ENCODE assay signal across 1 cellular context in the genomic region with DNA sequence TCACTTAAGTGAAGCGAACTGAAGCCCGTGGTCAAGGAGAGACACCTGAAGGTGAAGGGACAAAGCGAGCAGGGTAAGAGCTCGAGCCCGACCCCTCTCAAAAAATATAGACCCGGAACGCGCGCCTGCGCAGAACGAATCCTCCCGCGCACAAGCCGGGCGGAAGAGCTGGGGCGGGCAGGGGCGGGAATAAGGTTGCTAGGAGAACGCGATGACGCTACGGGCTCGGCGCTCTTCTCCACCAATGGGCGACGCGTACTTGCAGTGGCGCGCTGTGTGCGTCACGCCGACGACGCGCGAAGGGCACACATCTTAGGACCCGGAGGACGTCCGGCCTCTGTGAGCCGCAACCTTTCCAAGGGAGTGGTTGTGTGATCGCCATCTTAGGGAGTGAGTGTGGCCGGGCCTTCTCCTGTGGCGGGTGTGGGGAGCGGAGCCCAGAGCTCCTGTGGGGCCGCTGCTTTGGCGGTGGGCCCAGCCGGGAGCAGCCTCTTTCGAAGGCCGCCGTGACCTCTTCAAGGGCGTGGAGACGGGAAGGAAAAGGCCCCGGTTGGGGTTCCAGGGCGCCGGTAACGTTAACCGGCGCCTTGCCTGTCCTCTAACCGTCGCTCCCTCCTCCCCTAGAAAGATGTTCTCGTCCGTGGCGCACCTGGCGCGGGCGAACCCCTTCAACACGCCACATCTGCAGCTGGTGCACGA.
A peak's percentile ranks its signal among the peaks of the same experiment; 100 is the strongest.
TF ChIP-seq lines count a peak whose summit lies in the region.

A gene (plus strand): TSS at position 336 of the 699 bp plus-strand sequence. CDS start 293 bp downstream, at position 629.

TF ChIP-seq in K562, 482 proteins besides CTCF, POLR2A, EP300 and RAD21 (continued from another document and continues in another):
- TF ChIP-seq, protein P1, sequence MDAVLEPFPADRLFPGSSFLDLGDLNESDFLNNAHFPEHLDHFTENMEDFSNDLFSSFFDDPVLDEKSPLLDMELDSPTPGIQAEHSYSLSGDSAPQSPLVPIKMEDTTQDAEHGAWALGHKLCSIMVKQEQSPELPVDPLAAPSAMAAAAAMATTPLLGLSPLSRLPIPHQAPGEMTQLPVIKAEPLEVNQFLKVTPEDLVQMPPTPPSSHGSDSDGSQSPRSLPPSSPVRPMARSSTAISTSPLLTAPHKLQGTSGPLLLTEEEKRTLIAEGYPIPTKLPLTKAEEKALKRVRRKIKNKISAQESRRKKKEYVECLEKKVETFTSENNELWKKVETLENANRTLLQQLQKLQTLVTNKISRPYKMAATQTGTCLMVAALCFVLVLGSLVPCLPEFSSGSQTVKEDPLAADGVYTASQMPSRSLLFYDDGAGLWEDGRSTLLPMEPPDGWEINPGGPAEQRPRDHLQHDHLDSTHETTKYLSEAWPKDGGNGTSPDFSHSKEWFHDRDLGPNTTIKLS (IDR thresholded peaks at IDR 0.05; ENCODE audit: borderline replicate concordance, low read depth), result peak; percentile 25; the same call in 1 of the 2 replicates
- TF ChIP-seq ZNF263 (CRISPR knock-in tag; IDR thresholded peaks at IDR 0.05; ENCODE audit: borderline replicate concordance), result peak; percentile 47
- no peak for TF ChIP-seq ZNF699 (CRISPR knock-in tag; IDR thresholded peaks at IDR 0.05; ENCODE audit: insufficient replicate concordance)
- TF ChIP-seq, protein P2, sequence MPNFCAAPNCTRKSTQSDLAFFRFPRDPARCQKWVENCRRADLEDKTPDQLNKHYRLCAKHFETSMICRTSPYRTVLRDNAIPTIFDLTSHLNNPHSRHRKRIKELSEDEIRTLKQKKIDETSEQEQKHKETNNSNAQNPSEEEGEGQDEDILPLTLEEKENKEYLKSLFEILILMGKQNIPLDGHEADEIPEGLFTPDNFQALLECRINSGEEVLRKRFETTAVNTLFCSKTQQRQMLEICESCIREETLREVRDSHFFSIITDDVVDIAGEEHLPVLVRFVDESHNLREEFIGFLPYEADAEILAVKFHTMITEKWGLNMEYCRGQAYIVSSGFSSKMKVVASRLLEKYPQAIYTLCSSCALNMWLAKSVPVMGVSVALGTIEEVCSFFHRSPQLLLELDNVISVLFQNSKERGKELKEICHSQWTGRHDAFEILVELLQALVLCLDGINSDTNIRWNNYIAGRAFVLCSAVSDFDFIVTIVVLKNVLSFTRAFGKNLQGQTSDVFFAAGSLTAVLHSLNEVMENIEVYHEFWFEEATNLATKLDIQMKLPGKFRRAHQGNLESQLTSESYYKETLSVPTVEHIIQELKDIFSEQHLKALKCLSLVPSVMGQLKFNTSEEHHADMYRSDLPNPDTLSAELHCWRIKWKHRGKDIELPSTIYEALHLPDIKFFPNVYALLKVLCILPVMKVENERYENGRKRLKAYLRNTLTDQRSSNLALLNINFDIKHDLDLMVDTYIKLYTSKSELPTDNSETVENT (CRISPR knock-in tag; IDR thresholded peaks at IDR 0.05), result peak; percentile 52; the same call in 1 of the 2 replicates
- TF ChIP-seq, protein P3, sequence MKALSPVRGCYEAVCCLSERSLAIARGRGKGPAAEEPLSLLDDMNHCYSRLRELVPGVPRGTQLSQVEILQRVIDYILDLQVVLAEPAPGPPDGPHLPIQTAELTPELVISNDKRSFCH (CRISPR knock-in tag; IDR thresholded peaks at IDR 0.05), result no peak
- TF ChIP-seq, protein P3 (tag; IDR thresholded peaks at IDR 0.05), result no peak
- TF ChIP-seq LEF1 (IDR thresholded peaks at IDR 0.05), result no peak
- TF ChIP-seq, protein P4, sequence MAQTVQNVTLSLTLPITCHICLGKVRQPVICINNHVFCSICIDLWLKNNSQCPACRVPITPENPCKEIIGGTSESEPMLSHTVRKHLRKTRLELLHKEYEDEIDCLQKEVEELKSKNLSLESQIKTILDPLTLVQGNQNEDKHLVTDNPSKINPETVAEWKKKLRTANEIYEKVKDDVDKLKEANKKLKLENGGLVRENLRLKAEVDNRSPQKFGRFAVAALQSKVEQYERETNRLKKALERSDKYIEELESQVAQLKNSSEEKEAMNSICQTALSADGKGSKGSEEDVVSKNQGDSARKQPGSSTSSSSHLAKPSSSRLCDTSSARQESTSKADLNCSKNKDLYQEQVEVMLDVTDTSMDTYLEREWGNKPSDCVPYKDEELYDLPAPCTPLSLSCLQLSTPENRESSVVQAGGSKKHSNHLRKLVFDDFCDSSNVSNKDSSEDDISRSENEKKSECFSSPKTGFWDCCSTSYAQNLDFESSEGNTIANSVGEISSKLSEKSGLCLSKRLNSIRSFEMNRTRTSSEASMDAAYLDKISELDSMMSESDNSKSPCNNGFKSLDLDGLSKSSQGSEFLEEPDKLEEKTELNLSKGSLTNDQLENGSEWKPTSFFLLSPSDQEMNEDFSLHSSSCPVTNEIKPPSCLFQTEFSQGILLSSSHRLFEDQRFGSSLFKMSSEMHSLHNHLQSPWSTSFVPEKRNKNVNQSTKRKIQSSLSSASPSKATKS (CRISPR knock-in tag; IDR thresholded peaks at IDR 0.05), result no peak
- TF ChIP-seq ZNF146 (CRISPR knock-in tag; IDR thresholded peaks at IDR 0.05; ENCODE audit: unreplicated experiment), result no peak
- TF ChIP-seq KDM5B (IDR thresholded peaks at IDR 0.05; ENCODE audit: insufficient replicate concordance, low read depth, low read length), result peak; percentile 98
- peak; percentile 84 for TF ChIP-seq HCFC1 (IDR thresholded peaks at IDR 0.05; ENCODE audit: low read depth, low read length)
- TF ChIP-seq BRCA1 (IDR thresholded peaks at IDR 0.05), result no peak
- TF ChIP-seq BRCA1 (CRISPR knock-in tag; IDR thresholded peaks at IDR 0.05), result no peak
- TF ChIP-seq CTBP1 (IDR thresholded peaks at IDR 0.05; ENCODE audit: borderline replicate concordance), result peak; percentile 35; the same call in 1 of the 2 replicates
- no peak for TF ChIP-seq CBFA2T2 (conservative IDR thresholded peaks at IDR 0.05)
- no peak for TF ChIP-seq HLTF (IDR thresholded peaks at IDR 0.05)
- TF ChIP-seq, protein P5, sequence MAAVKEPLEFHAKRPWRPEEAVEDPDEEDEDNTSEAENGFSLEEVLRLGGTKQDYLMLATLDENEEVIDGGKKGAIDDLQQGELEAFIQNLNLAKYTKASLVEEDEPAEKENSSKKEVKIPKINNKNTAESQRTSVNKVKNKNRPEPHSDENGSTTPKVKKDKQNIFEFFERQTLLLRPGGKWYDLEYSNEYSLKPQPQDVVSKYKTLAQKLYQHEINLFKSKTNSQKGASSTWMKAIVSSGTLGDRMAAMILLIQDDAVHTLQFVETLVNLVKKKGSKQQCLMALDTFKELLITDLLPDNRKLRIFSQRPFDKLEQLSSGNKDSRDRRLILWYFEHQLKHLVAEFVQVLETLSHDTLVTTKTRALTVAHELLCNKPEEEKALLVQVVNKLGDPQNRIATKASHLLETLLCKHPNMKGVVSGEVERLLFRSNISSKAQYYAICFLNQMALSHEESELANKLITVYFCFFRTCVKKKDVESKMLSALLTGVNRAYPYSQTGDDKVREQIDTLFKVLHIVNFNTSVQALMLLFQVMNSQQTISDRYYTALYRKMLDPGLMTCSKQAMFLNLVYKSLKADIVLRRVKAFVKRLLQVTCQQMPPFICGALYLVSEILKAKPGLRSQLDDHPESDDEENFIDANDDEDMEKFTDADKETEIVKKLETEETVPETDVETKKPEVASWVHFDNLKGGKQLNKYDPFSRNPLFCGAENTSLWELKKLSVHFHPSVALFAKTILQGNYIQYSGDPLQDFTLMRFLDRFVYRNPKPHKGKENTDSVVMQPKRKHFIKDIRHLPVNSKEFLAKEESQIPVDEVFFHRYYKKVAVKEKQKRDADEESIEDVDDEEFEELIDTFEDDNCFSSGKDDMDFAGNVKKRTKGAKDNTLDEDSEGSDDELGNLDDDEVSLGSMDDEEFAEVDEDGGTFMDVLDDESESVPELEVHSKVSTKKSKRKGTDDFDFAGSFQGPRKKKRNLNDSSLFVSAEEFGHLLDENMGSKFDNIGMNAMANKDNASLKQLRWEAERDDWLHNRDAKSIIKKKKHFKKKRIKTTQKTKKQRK (IDR thresholded peaks at IDR 0.05; ENCODE audit: borderline replicate concordance, low read depth, low read length), result no peak
- peak; percentile 88 for TF ChIP-seq MXI1 (IDR thresholded peaks at IDR 0.05; ENCODE audit: low read depth, low read length)
- TF ChIP-seq SUPT5H (IDR thresholded peaks at IDR 0.05), result peak; percentile 98
- TF ChIP-seq POU5F1 (IDR thresholded peaks at IDR 0.05; ENCODE audit: borderline replicate concordance, low read depth, low read length, partially characterized antibody), result no peak
- peak in 1 of 2 experiments; percentile 61; a peak in 2 of 4 replicates for TF ChIP-seq FOXK2 (conservative IDR thresholded peaks at IDR 0.05 in 1 of 2, IDR thresholded peaks at IDR 0.05 in 1 of 2; ENCODE audit: low read depth in 2 of 2)
- TF ChIP-seq MTA3 (IDR thresholded peaks at IDR 0.05; ENCODE audit: borderline replicate concordance), result peak; percentile 35
- TF ChIP-seq, protein P6, sequence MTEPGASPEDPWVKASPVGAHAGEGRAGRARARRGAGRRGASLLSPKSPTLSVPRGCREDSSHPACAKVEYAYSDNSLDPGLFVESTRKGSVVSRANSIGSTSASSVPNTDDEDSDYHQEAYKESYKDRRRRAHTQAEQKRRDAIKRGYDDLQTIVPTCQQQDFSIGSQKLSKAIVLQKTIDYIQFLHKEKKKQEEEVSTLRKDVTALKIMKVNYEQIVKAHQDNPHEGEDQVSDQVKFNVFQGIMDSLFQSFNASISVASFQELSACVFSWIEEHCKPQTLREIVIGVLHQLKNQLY (CRISPR knock-in tag; conservative IDR thresholded peaks at IDR 0.05), result no peak
- no peak for TF ChIP-seq TRIM24 (IDR thresholded peaks at IDR 0.05)
- TF ChIP-seq SP2 (IDR thresholded peaks at IDR 0.05; ENCODE audit: extremely low read depth, low read depth, low read length, poor library complexity, severe bottlenecking), result peak; percentile 74
- no peak for TF ChIP-seq CBFA2T3 (IDR thresholded peaks at IDR 0.05)
- peak in 1 of 2 experiments; percentile 61; a peak in 2 of 4 replicates for TF ChIP-seq RCOR1 (IDR thresholded peaks at IDR 0.05; ENCODE audit: borderline replicate concordance in 1 of 2, low read depth in 2 of 2, low read length in 2 of 2)
- peak; percentile 100 for TF ChIP-seq CREM (IDR thresholded peaks at IDR 0.05; ENCODE audit: low read depth)
- peak; percentile 83 for TF ChIP-seq SMAD1 (IDR thresholded peaks at IDR 0.05; ENCODE audit: low read depth, low read length, partially characterized antibody)
- TF ChIP-seq MCM7 (IDR thresholded peaks at IDR 0.05), result no peak
- peak; percentile 96 for TF ChIP-seq POLR2B (IDR thresholded peaks at IDR 0.05; ENCODE audit: low read depth, partially characterized antibody)
- peak; percentile 99 for TF ChIP-seq CREB1 (IDR thresholded peaks at IDR 0.05)
- peak; percentile 99 for TF ChIP-seq CREB1 (CRISPR knock-in tag; IDR thresholded peaks at IDR 0.05)
- TF ChIP-seq, protein P7, sequence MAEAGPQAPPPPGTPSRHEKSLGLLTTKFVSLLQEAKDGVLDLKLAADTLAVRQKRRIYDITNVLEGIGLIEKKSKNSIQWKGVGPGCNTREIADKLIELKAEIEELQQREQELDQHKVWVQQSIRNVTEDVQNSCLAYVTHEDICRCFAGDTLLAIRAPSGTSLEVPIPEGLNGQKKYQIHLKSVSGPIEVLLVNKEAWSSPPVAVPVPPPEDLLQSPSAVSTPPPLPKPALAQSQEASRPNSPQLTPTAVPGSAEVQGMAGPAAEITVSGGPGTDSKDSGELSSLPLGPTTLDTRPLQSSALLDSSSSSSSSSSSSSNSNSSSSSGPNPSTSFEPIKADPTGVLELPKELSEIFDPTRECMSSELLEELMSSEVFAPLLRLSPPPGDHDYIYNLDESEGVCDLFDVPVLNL (CRISPR knock-in tag; IDR thresholded peaks at IDR 0.05; ENCODE audit: low read depth), result peak; percentile 73; the same call in 1 of the 2 replicates
- no peak for TF ChIP-seq HOXB6 (CRISPR knock-in tag; IDR thresholded peaks at IDR 0.05; ENCODE audit: borderline replicate concordance)
- TF ChIP-seq NFE2 (IDR thresholded peaks at IDR 0.05; ENCODE audit: low read depth), result 0 out of 2 replicates have a peak, but pooled peaks have one; percentile 7
- TF ChIP-seq SREBF2 (CRISPR knock-in tag; IDR thresholded peaks at IDR 0.05), result no peak
- peak; percentile 75; the same call in 1 of the 2 replicates for TF ChIP-seq TOE1 (IDR thresholded peaks at IDR 0.05; ENCODE audit: borderline replicate concordance)
- TF ChIP-seq TOE1 (CRISPR knock-in tag; IDR thresholded peaks at IDR 0.05; ENCODE audit: borderline replicate concordance, low read depth), result no peak
- no peak for TF ChIP-seq ZNF764 (CRISPR knock-in tag; IDR thresholded peaks at IDR 0.05; ENCODE audit: low read depth)
- no peak for TF ChIP-seq HNRNPK (IDR thresholded peaks at IDR 0.05; ENCODE audit: low read depth, low read length, poor library complexity, severe bottlenecking)
- TF ChIP-seq, protein P8, sequence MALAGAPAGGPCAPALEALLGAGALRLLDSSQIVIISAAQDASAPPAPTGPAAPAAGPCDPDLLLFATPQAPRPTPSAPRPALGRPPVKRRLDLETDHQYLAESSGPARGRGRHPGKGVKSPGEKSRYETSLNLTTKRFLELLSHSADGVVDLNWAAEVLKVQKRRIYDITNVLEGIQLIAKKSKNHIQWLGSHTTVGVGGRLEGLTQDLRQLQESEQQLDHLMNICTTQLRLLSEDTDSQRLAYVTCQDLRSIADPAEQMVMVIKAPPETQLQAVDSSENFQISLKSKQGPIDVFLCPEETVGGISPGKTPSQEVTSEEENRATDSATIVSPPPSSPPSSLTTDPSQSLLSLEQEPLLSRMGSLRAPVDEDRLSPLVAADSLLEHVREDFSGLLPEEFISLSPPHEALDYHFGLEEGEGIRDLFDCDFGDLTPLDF (CRISPR knock-in tag; IDR thresholded peaks at IDR 0.05), result no peak
- no peak for TF ChIP-seq GABPB2 (CRISPR knock-in tag; conservative IDR thresholded peaks at IDR 0.05)
- no peak for TF ChIP-seq NFIX (CRISPR knock-in tag; IDR thresholded peaks at IDR 0.05; ENCODE audit: low read depth)
- peak; percentile 99 for TF ChIP-seq RBFOX2 (IDR thresholded peaks at IDR 0.05; ENCODE audit: low read depth, low read length)
- 0 out of 2 replicates have a peak, but pooled peaks have one; percentile 70 for TF ChIP-seq ZNF197 (CRISPR knock-in tag; IDR thresholded peaks at IDR 0.05; ENCODE audit: low read depth)
- TF ChIP-seq HDAC1 (IDR thresholded peaks at IDR 0.05), result peak in 1 of 2 experiments; percentile 49; a peak in 1 of 4 replicates
- peak; percentile 63; the same call in 1 of the 2 replicates for TF ChIP-seq SIN3B (IDR thresholded peaks at IDR 0.05; ENCODE audit: low read depth)
- TF ChIP-seq FOXA1 (IDR thresholded peaks at IDR 0.05; ENCODE audit: borderline replicate concordance), result no peak
- TF ChIP-seq JUND (IDR thresholded peaks at IDR 0.05; ENCODE audit: borderline replicate concordance, low read depth, low read length), result peak; percentile 74
- peak; percentile 59; the same call in 1 of the 3 replicates for TF ChIP-seq JUND (tag; IDR thresholded peaks at IDR 0.05; ENCODE audit: borderline replicate concordance, low read depth, low read length)
- no peak; the same call in 1 of the 2 replicates for TF ChIP-seq ZNF224 (CRISPR knock-in tag; IDR thresholded peaks at IDR 0.05)
- TF ChIP-seq CHD2 (IDR thresholded peaks at IDR 0.05; ENCODE audit: low read depth, low read length), result peak; percentile 57; the same call in 1 of the 2 replicates
